Comparison of ENCODE assay signal across 1 cellular context in genomic region chr19:38315657-38316476, GRCh38.
TF ChIP-seq lines count a peak whose summit lies in the region.

A gene with protein sequence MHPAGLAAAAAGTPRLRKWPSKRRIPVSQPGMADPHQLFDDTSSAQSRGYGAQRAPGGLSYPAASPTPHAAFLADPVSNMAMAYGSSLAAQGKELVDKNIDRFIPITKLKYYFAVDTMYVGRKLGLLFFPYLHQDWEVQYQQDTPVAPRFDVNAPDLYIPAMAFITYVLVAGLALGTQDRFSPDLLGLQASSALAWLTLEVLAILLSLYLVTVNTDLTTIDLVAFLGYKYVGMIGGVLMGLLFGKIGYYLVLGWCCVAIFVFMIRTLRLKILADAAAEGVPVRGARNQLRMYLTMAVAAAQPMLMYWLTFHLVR (minus strand): TSS chr19:38315947. CDS start chr19:38315917, 30 bp downstream.

TF ChIP-seq in HepG2, 621 proteins besides CTCF, POLR2A, EP300 and RAD21 (continued from another document):
- TF ChIP-seq ARID4A (CRISPR knock-in tag; IDR thresholded peaks at IDR 0.05; ENCODE audit: borderline replicate concordance) (peak; percentile 76; the same call in 1 of the 2 replicates), SOX6 (IDR thresholded peaks at IDR 0.05) (no peak), SOX6 (CRISPR knock-in tag; IDR thresholded peaks at IDR 0.05) (no peak), TSC22D2 (CRISPR knock-in tag; IDR thresholded peaks at IDR 0.05; ENCODE audit: borderline replicate concordance) (no peak), GATAD2A (CRISPR knock-in tag; IDR thresholded peaks at IDR 0.05) (peak; percentile 47), FOSL2 (CRISPR knock-in tag; IDR thresholded peaks at IDR 0.05) (0 out of 2 replicates have a peak, but pooled peaks have one; percentile 5), DNMT3B (CRISPR knock-in tag; conservative IDR thresholded peaks at IDR 0.05) (no peak), ZKSCAN8 (CRISPR knock-in tag; IDR thresholded peaks at IDR 0.05; ENCODE audit: borderline replicate concordance) (0 out of 2 replicates have a peak, but pooled peaks have one; percentile 27), NCOA5 (CRISPR knock-in tag; IDR thresholded peaks at IDR 0.05) (no peak), ZBTB42 (CRISPR knock-in tag; IDR thresholded peaks at IDR 0.05) (no peak), SPEN (CRISPR knock-in tag; IDR thresholded peaks at IDR 0.05; ENCODE audit: low read depth) (peak; percentile 86), TEAD3 (CRISPR knock-in tag; optimal IDR thresholded peaks at IDR 0.05; ENCODE audit: borderline replicate concordance) (peak; percentile 3), MXI1 (IDR thresholded peaks at IDR 0.05; ENCODE audit: borderline replicate concordance, low read depth, low read length) (peak; percentile 58; the same call in 1 of the 3 replicates), ZNF570 (CRISPR knock-in tag; IDR thresholded peaks at IDR 0.05; ENCODE audit: borderline replicate concordance) (no peak), ZNF775 (CRISPR knock-in tag; IDR thresholded peaks at IDR 0.05; ENCODE audit: borderline replicate concordance) (no peak), ZNF10 (CRISPR knock-in tag; IDR thresholded peaks at IDR 0.05; ENCODE audit: borderline replicate concordance, low read depth) (no peak), YEATS4 (CRISPR knock-in tag; IDR thresholded peaks at IDR 0.05; ENCODE audit: borderline replicate concordance) (peak; percentile 15; the same call in 1 of the 2 replicates), ZNF20 (CRISPR knock-in tag; IDR thresholded peaks at IDR 0.05) (no peak), MYC (CRISPR knock-in tag; IDR thresholded peaks at IDR 0.05; ENCODE audit: borderline replicate concordance) (peak; percentile 14; the same call in 1 of the 2 replicates), RARA (CRISPR knock-in tag; IDR thresholded peaks at IDR 0.05) (no peak), ATF7-NPFF (CRISPR knock-in tag; IDR thresholded peaks at IDR 0.05; ENCODE audit: low read depth) (peak; percentile 65; the same call in 1 of the 2 replicates), ZSCAN12 (CRISPR knock-in tag; IDR thresholded peaks at IDR 0.05) (no peak), TBX2 (CRISPR knock-in tag; IDR thresholded peaks at IDR 0.05; ENCODE audit: borderline replicate concordance) (0 out of 2 replicates have a peak, but pooled peaks have one; percentile 16), ZNF230 (CRISPR knock-in tag; IDR thresholded peaks at IDR 0.05) (no peak), RFXAP (CRISPR knock-in tag; IDR thresholded peaks at IDR 0.05; ENCODE audit: borderline replicate concordance) (no peak), ZNF121 (CRISPR knock-in tag; IDR thresholded peaks at IDR 0.05) (no peak), SKIL (CRISPR knock-in tag; IDR thresholded peaks at IDR 0.05; ENCODE audit: borderline replicate concordance) (peak; percentile 56; the same call in 1 of the 2 replicates), ZNF598 (CRISPR knock-in tag; IDR thresholded peaks at IDR 0.05; ENCODE audit: borderline replicate concordance) (no peak), HNRNPLL (IDR thresholded peaks at IDR 0.05; ENCODE audit: low read depth, low read length, poor library complexity, severe bottlenecking) (peak; percentile 100), ZMYM2 (CRISPR knock-in tag; IDR thresholded peaks at IDR 0.05) (peak; percentile 82)
- TF ChIP-seq, protein P1, sequence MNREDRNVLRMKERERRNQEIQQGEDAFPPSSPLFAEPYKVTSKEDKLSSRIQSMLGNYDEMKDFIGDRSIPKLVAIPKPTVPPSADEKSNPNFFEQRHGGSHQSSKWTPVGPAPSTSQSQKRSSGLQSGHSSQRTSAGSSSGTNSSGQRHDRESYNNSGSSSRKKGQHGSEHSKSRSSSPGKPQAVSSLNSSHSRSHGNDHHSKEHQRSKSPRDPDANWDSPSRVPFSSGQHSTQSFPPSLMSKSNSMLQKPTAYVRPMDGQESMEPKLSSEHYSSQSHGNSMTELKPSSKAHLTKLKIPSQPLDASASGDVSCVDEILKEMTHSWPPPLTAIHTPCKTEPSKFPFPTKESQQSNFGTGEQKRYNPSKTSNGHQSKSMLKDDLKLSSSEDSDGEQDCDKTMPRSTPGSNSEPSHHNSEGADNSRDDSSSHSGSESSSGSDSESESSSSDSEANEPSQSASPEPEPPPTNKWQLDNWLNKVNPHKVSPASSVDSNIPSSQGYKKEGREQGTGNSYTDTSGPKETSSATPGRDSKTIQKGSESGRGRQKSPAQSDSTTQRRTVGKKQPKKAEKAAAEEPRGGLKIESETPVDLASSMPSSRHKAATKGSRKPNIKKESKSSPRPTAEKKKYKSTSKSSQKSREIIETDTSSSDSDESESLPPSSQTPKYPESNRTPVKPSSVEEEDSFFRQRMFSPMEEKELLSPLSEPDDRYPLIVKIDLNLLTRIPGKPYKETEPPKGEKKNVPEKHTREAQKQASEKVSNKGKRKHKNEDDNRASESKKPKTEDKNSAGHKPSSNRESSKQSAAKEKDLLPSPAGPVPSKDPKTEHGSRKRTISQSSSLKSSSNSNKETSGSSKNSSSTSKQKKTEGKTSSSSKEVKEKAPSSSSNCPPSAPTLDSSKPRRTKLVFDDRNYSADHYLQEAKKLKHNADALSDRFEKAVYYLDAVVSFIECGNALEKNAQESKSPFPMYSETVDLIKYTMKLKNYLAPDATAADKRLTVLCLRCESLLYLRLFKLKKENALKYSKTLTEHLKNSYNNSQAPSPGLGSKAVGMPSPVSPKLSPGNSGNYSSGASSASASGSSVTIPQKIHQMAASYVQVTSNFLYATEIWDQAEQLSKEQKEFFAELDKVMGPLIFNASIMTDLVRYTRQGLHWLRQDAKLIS (CRISPR knock-in tag; IDR thresholded peaks at IDR 0.05): no peak
- TF ChIP-seq, protein P2, sequence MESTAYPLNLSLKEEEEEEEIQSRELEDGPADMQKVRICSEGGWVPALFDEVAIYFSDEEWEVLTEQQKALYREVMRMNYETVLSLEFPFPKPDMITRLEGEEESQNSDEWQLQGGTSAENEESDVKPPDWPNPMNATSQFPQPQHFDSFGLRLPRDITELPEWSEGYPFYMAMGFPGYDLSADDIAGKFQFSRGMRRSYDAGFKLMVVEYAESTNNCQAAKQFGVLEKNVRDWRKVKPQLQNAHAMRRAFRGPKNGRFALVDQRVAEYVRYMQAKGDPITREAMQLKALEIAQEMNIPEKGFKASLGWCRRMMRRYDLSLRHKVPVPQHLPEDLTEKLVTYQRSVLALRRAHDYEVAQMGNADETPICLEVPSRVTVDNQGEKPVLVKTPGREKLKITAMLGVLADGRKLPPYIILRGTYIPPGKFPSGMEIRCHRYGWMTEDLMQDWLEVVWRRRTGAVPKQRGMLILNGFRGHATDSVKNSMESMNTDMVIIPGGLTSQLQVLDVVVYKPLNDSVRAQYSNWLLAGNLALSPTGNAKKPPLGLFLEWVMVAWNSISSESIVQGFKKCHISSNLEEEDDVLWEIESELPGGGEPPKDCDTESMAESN (CRISPR knock-in tag; conservative IDR thresholded peaks at IDR 0.05): 0 out of 2 replicates have a peak, but pooled peaks have one; percentile 38
- TF ChIP-seq, protein P3, sequence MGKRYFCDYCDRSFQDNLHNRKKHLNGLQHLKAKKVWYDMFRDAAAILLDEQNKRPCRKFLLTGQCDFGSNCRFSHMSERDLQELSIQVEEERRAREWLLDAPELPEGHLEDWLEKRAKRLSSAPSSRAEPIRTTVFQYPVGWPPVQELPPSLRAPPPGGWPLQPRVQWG (CRISPR knock-in tag; IDR thresholded peaks at IDR 0.05; ENCODE audit: borderline replicate concordance, low read depth): no peak
- TF ChIP-seq, protein P4, sequence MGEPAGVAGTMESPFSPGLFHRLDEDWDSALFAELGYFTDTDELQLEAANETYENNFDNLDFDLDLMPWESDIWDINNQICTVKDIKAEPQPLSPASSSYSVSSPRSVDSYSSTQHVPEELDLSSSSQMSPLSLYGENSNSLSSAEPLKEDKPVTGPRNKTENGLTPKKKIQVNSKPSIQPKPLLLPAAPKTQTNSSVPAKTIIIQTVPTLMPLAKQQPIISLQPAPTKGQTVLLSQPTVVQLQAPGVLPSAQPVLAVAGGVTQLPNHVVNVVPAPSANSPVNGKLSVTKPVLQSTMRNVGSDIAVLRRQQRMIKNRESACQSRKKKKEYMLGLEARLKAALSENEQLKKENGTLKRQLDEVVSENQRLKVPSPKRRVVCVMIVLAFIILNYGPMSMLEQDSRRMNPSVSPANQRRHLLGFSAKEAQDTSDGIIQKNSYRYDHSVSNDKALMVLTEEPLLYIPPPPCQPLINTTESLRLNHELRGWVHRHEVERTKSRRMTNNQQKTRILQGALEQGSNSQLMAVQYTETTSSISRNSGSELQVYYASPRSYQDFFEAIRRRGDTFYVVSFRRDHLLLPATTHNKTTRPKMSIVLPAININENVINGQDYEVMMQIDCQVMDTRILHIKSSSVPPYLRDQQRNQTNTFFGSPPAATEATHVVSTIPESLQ (CRISPR knock-in tag; conservative IDR thresholded peaks at IDR 0.05): no peak
- TF ChIP-seq, protein P5, sequence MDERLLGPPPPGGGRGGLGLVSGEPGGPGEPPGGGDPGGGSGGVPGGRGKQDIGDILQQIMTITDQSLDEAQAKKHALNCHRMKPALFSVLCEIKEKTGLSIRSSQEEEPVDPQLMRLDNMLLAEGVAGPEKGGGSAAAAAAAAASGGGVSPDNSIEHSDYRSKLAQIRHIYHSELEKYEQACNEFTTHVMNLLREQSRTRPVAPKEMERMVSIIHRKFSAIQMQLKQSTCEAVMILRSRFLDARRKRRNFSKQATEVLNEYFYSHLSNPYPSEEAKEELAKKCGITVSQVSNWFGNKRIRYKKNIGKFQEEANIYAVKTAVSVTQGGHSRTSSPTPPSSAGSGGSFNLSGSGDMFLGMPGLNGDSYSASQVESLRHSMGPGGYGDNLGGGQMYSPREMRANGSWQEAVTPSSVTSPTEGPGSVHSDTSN (CRISPR knock-in tag; IDR thresholded peaks at IDR 0.05): peak; percentile 59
- TF ChIP-seq, protein P6, sequence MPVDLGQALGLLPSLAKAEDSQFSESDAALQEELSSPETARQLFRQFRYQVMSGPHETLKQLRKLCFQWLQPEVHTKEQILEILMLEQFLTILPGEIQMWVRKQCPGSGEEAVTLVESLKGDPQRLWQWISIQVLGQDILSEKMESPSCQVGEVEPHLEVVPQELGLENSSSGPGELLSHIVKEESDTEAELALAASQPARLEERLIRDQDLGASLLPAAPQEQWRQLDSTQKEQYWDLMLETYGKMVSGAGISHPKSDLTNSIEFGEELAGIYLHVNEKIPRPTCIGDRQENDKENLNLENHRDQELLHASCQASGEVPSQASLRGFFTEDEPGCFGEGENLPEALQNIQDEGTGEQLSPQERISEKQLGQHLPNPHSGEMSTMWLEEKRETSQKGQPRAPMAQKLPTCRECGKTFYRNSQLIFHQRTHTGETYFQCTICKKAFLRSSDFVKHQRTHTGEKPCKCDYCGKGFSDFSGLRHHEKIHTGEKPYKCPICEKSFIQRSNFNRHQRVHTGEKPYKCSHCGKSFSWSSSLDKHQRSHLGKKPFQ (CRISPR knock-in tag; IDR thresholded peaks at IDR 0.05; ENCODE audit: insufficient replicate concordance): peak; percentile 49
- TF ChIP-seq, protein P7, sequence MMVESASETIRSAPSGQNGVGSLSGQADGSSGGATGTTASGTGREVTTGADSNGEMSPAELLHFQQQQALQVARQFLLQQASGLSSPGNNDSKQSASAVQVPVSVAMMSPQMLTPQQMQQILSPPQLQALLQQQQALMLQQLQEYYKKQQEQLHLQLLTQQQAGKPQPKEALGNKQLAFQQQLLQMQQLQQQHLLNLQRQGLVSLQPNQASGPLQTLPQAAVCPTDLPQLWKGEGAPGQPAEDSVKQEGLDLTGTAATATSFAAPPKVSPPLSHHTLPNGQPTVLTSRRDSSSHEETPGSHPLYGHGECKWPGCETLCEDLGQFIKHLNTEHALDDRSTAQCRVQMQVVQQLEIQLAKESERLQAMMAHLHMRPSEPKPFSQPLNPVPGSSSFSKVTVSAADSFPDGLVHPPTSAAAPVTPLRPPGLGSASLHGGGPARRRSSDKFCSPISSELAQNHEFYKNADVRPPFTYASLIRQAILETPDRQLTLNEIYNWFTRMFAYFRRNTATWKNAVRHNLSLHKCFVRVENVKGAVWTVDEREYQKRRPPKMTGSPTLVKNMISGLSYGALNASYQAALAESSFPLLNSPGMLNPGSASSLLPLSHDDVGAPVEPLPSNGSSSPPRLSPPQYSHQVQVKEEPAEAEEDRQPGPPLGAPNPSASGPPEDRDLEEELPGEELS (CRISPR knock-in tag; IDR thresholded peaks at IDR 0.05): 0 out of 2 replicates have a peak, but pooled peaks have one; percentile 14
